9 cellular contexts compared by ENCODE assay signal in the genomic region with DNA sequence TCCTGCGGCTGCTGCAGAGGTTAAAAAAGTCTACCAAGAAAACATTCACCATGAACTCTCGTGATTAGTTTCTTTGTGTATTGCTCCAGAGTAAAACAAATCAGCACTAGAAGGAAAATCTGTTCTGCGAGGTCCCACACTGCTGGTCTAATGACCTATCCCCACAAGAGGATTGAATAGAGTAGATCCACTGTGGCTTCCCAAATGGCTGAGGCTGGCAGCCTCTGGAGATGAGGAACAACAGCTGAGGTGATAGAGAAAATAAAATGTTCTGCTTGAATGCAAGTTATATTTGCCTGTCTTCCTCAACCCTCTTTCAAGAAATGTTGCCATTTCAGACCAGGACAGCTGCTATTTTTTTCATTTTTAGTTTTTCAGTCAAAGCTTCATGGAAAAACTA.
"Had no signal": no experiment of that assay in that cellular context is flagged by ENCODE, and none has a peak within 500 bp of the region (broad histone marks: within the 10 kb centered on the region; RNA-seq: fewer than 3 reads in every experiment).

No MANE protein-coding gene starts in this region.

- H3K4me3 ChIP-seq: GM23248, GM23338, HAP-1 had no signal

- H3K9ac ChIP-seq: GM23248 had no signal

- H3K4me2 ChIP-seq: GM23338 had no signal

- H3K9me3 ChIP-seq: HAP-1 had no signal

- DNase-seq: GM23248, GOT3, H7, H9, HCEC 1CT, HFFc6 had no signal

- ATAC-seq: GM23338, HCT116 had no signal

- H3K9me3 Mint-ChIP-seq: GM23338, H9 had no signal

- H3K27ac Mint-ChIP-seq: GM23338, H9, HFFc6 had no signal

- H3K36me3 ChIP-seq: HAP-1 had no signal

- H3K4me3 Mint-ChIP-seq: GM23338, H9, HFFc6 had no signal

- H3K27ac ChIP-seq: GM23248 had no signal
